ENCODE assay signal across 29 cellular contexts in genomic region chr19:2157452-2157851, GRCh38.
"Had no signal": no experiment of that assay in that cellular context is flagged by ENCODE, and none has a peak within 500 bp of the region (broad histone marks: within the 10 kb centered on the region; RNA-seq: fewer than 3 reads in every experiment).

No MANE protein-coding gene starts in this region.

- H3K27ac ChIP-seq: ascending aorta, brain microvascular endothelial cell, coronary artery, dorsolateral prefrontal cortex, left lung, lower lobe of right lung, neutrophil, ovary, skin epidermis, suprapubic skin, tibial artery had no signal

- H3K27ac Mint-ChIP-seq: activated B cell treated with CpG ODN at 0.5 μM for 24 hours; activated naive CD4-positive, alpha-beta T cell treated with anti-CD3 and anti-CD28 coated beads, Interleukin-2, amount 10 ng/mL, durations not matched to agents 7 days and 5 days; progenitor cell of endocrine pancreas; stimulated activated effector memory CD8-positive, alpha-beta T cell treated with anti-CD3 and anti-CD28 coated beads, Interleukin-12 subunit alpha, Interleukin-12 subunit beta, amount 100 ng/mL, for 72 hours; T-helper 2 cell treated with Interferon-gamma antibody and Interleukin-4, amounts not matched to agents 5 μg/mL and 100 μg/mL, for 36 hours had no signal

- DNase-seq: activated B cell treated with CpG ODN at 0.5 μM for 24 hours; activated CD4-positive, alpha-beta T cell treated with anti-CD3 and anti-CD28 coated beads, Interleukin-2, amount 50 U/mL, for 4 hours; activated CD8-positive, alpha-beta memory T cell treated with anti-CD3 and anti-CD28 coated beads for 24 hours; activated gamma-delta T cell; activated naive CD4-positive, alpha-beta T cell treated with anti-CD3 and anti-CD28 coated beads, Interleukin-2, amount 10 ng/mL, durations not matched to agents 7 days and 5 days; activated naive CD8-positive, alpha-beta T cell treated with anti-CD3 and anti-CD28 coated beads, Interleukin-2, amount 10 ng/mL, durations not matched to agents 7 days and 5 days; brain microvascular endothelial cell; dorsolateral prefrontal cortex; effector memory CD4-positive, alpha-beta T cell; glutamatergic neuron; left lung; lower lobe of right lung; mesendoderm; natural killer cell; ovary; stimulated activated CD4-positive, alpha-beta T cell treated with anti-CD3 and anti-CD28 coated beads, Interleukin-12 subunit alpha, Interleukin-12 subunit beta, amount 100 ng/mL, for 4 hours; stimulated activated CD4-positive, alpha-beta T cell treated with anti-CD3 and anti-CD28 coated beads, Interleukin-4, amount 100 ng/mL, for 24 hours; tibial artery had no signal

- H3K9me3 ChIP-seq: ascending aorta, left lung, lower lobe of right lung, neutrophil, ovary, suprapubic skin, tibial artery had no signal

- H3K36me3 ChIP-seq: ascending aorta, brain microvascular endothelial cell, left lung, lower lobe of right lung, neutrophil, ovary, suprapubic skin, tibial artery had no signal

- H3K4me3 ChIP-seq: ascending aorta, coronary artery, dorsolateral prefrontal cortex, left lung, lower lobe of right lung, ovary, skin epidermis, suprapubic skin, tibial artery had no signal

- FAIRE-seq: frontal cortex, islet of Langerhans had no signal

- H3K4me3 Mint-ChIP-seq: activated B cell treated with CpG ODN at 0.5 μM for 24 hours; activated naive CD4-positive, alpha-beta T cell treated with anti-CD3 and anti-CD28 coated beads, Interleukin-2, amount 10 ng/mL, durations not matched to agents 7 days and 5 days; activated naive CD8-positive, alpha-beta T cell treated with anti-CD3 and anti-CD28 coated beads, Interleukin-2, amount 10 ng/mL, durations not matched to agents 7 days and 5 days; natural killer cell; stimulated activated effector memory CD8-positive, alpha-beta T cell treated with anti-CD3 and anti-CD28 coated beads, Interleukin-12 subunit alpha, Interleukin-12 subunit beta, amount 100 ng/mL, for 72 hours; T-helper 2 cell treated with Interferon-gamma antibody and Interleukin-4, amounts not matched to agents 5 μg/mL and 100 μg/mL, for 36 hours had no signal

- H3K9me3 Mint-ChIP-seq: activated B cell treated with CpG ODN at 0.5 μM for 24 hours; activated naive CD4-positive, alpha-beta T cell treated with anti-CD3 and anti-CD28 coated beads, Interleukin-2, amount 10 ng/mL, durations not matched to agents 7 days and 5 days; activated naive CD8-positive, alpha-beta T cell treated with anti-CD3 and anti-CD28 coated beads, Interleukin-2, amount 10 ng/mL, durations not matched to agents 7 days and 5 days; natural killer cell; stimulated activated effector memory CD8-positive, alpha-beta T cell treated with anti-CD3 and anti-CD28 coated beads, Interleukin-12 subunit alpha, Interleukin-12 subunit beta, amount 100 ng/mL, for 72 hours; T-helper 2 cell treated with Interferon-gamma antibody and Interleukin-4, amounts not matched to agents 5 μg/mL and 100 μg/mL, for 36 hours had no signal

- H3K27me3 ChIP-seq: ascending aorta, brain microvascular endothelial cell, dorsolateral prefrontal cortex, left lung, neutrophil, ovary, suprapubic skin, tibial artery had no signal

- H3K27me3 Mint-ChIP-seq: activated B cell treated with CpG ODN at 0.5 μM for 24 hours; activated naive CD8-positive, alpha-beta T cell treated with anti-CD3 and anti-CD28 coated beads, Interleukin-2, amount 10 ng/mL, durations not matched to agents 7 days and 5 days; progenitor cell of endocrine pancreas had no signal

- ATAC-seq: left lung; lower lobe of right lung; natural killer cell; sciatic nerve; stimulated activated effector memory CD8-positive, alpha-beta T cell treated with anti-CD3 and anti-CD28 coated beads, Interleukin-12 subunit alpha, Interleukin-12 subunit beta, amount 100 ng/mL, for 72 hours had no signal

- H3K36me3 Mint-ChIP-seq: activated naive CD4-positive, alpha-beta T cell treated with anti-CD3 and anti-CD28 coated beads, Interleukin-2, amount 10 ng/mL, durations not matched to agents 7 days and 5 days; activated naive CD8-positive, alpha-beta T cell treated with anti-CD3 and anti-CD28 coated beads, Interleukin-2, amount 10 ng/mL, durations not matched to agents 7 days and 5 days; natural killer cell; stimulated activated effector memory CD8-positive, alpha-beta T cell treated with anti-CD3 and anti-CD28 coated beads, Interleukin-12 subunit alpha, Interleukin-12 subunit beta, amount 100 ng/mL, for 72 hours had no signal
